Comparison of ENCODE assay signal across 34 cellular contexts in the genomic region with DNA sequence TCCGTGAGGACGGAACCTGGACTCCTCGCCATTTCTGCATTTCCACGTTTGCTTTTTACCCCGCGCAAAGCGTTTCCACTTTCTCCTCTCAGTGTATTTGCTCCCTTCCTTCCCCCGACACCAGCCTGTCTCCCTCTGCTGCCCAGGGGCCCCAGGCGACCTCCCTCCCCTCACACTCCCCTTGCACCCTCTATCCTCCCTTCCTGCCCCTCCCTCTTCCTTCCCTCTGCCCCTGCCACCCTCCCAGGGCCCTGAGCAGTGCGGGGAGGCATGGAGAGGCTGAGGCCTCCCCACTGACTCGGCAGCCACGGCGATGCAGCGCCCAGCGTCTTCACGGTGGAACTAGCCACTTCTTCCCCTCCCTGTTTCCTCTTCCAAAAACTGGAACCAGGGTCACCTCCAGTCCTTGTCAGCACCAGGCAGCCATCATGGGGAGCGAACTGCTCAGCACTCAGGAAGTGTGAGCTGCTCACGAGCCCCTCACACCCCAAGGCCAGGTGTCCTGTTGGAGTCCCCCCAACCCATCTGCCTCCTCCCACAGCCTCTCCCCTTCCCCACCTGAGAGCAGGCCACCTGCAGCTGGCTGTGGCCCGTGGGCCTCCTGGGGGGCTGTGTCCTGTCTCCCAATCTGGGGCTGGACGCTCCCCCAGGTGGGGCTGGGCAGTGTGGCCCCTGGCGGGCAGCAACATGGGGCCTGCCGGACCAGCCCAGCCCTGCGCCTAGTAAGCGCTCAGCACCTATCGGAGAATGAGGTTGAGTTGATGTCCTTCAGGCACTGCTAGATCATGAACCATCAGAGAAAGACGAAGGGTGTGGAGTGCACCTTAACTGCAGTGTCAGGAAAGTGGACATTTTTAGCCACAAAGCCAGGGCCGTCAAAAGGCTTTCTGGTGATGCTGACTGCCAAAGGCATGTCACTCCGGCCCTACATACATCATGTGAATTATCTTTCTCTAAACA. TPM values are rescaled to one million over a fixed set of nuclear protein-coding genes. Genes with fewer than 3 reads are reported as not detected.
DNase-seq lines count a peak whose midpoint lies in the region; ATAC-seq, FAIRE-seq and TF ChIP-seq lines count a peak whose summit lies in the region.
"Had no signal": no experiment of that assay in that cellular context is flagged by ENCODE, and none has a peak within 500 bp of the region (broad histone marks: within the 10 kb centered on the region; RNA-seq: fewer than 3 reads in every experiment).

No MANE protein-coding gene starts in this region.

- H3K27me3 ChIP-seq in heart right ventricle (peaks cover 0 to 4% (median 0%) of the 10 kb centered on the region in 7 donors), psoas muscle (ENCODE audit: insufficient read depth in 3 of 3, low read length in 2 of 3) (no peaks in the 10 kb centered on the region), thyroid gland (no peaks in the 10 kb centered on the region)
- H3K27me3 ChIP-seq: uterus had no signal

- 69 to 73% methylated on average over 28 of the region's 28 CpGs for WGBS in heart right ventricle, 2 donors
- WGBS in psoas muscle, 3 donors, result 74 to 77% (median 76%) methylated on average over 28 of the region's 28 CpGs
- 75 to 76% methylated on average over 24 to 27 of the region's 28 CpGs for WGBS in thyroid gland, 2 donors

- peaks cover 41% of the 10 kb centered on the region for H3K27me3 Mint-ChIP-seq in stimulated activated naive CD8-positive, alpha-beta T cell treated with anti-CD3 and anti-CD28 coated beads, Interleukin-15, amount 100 ng/mL, for 72 hours

- H3K27ac ChIP-seq in heart right ventricle (peak overlapping the region in 7 of 10 donors; percentile 0 to 69 (median 35)), psoas muscle (peak overlapping the region; percentile 23), kidney (ENCODE audit: low read depth in 2 of 2, low read length in 2 of 2) (no peak overlapping the region), thyroid gland (no peak overlapping the region)
- H3K27ac ChIP-seq: left lung, uterus had no signal

- intact Hi-C loops in heart right ventricle (cut with DNase I) (no loop called here), psoas muscle (cut with DNase I) (no loop called here), kidney (cut with DNase I) (no loop called here), thyroid gland (cut with DNase I) (no loop called here)

- no peak for DNase-seq in stimulated activated naive CD8-positive, alpha-beta T cell treated with anti-CD3 and anti-CD28 coated beads, Interleukin-15, amount 100 ng/mL, for 72 hours
- no peak for DNase-seq in stimulated activated naive CD8-positive, alpha-beta T cell treated with anti-CD3 and anti-CD28 coated beads, Interleukin-15, Interleukin-2, amounts not matched to agents 100 U/mL and 50 U/mL, for 24 hours
- DNase-seq in heart right ventricle (no peak), psoas muscle (no peak), DMS153 (lab: John Stamatoyannopoulos, UW) (no peak), NAMALWA (ENCODE audit: low spot score) (no peak), kidney (no peak), thyroid gland (no peak)
- DNase-seq: activated CD4-positive, alpha-beta memory T cell treated with anti-CD3 and anti-CD28 coated beads for 36 hours; activated CD4-positive, CD25-positive, alpha-beta regulatory T cell; activated effector memory CD4-positive, alpha-beta T cell treated with Interleukin-2 at 50 U/mL for 16 hours; activated T-cell treated with anti-CD3 and anti-CD28 coated beads for 4 hours; amygdala; CD8-positive, alpha-beta memory T cell; DMS 273 treated with DMSO at 0.1 percent for 48 hours; effector CD8-positive, alpha-beta T cell; EL; left lung; NCI-H1092; NCI-H187; NCI-H2171 treated with DMSO at 0.1 percent for 48 hours; NCI-H524; nucleus accumbens; SK-N-SH; stimulated activated CD4-positive, alpha-beta T cell treated with anti-CD3 and anti-CD28 coated beads, Interleukin-15, amount 100 ng/mL, for 24 hours; stimulated activated CD4-positive, alpha-beta T cell treated with anti-CD3 and anti-CD28 coated beads, Interleukin-4, amount 100 ng/mL, for 4 hours; uterus had no signal

- no peak overlapping the region for H3K4me3 Mint-ChIP-seq in stimulated activated naive CD8-positive, alpha-beta T cell treated with anti-CD3 and anti-CD28 coated beads, Interleukin-15, amount 100 ng/mL, for 72 hours
- H3K4me3 Mint-ChIP-seq: activated CD4-positive, alpha-beta memory T cell treated with anti-CD3 and anti-CD28 coated beads for 36 hours; CD8-positive, alpha-beta memory T cell; T-helper 1 cell treated with Interleukin-12 subunit alpha and Interleukin-12 subunit beta and Interleukin-4 antibody, amounts not matched to agents 30 μg/mL and 1 μg/mL, for 36 hours had no signal

- no peak for FAIRE-seq in kidney (lab: Jason Lieb, UNC)
- FAIRE-seq: bronchial epithelial cell, GM18507, H54 had no signal

- H3K4me3 ChIP-seq in heart right ventricle, result no peak overlapping the region
- H3K4me3 ChIP-seq in psoas muscle, result no peak overlapping the region
- no peak overlapping the region for H3K4me3 ChIP-seq in kidney (ENCODE audit: low read length in 2 of 2)
- H3K4me3 ChIP-seq in thyroid gland (replicated peaks in 1 of 3), result no peak overlapping the region
- H3K4me3 ChIP-seq: left lung, uterus had no signal

- H3K27ac Mint-ChIP-seq in stimulated activated naive CD8-positive, alpha-beta T cell treated with anti-CD3 and anti-CD28 coated beads, Interleukin-15, amount 100 ng/mL, for 72 hours, result no peak overlapping the region
- H3K27ac Mint-ChIP-seq: activated CD4-positive, alpha-beta memory T cell treated with anti-CD3 and anti-CD28 coated beads for 36 hours; activated naive CD4-positive, alpha-beta T cell treated with anti-CD3 and anti-CD28 coated beads, Interleukin-2, amount 50 U/mL, for 72 hours; CD8-positive, alpha-beta memory T cell; T-helper 1 cell treated with Interleukin-12 subunit alpha and Interleukin-12 subunit beta and Interleukin-4 antibody, amounts not matched to agents 30 μg/mL and 1 μg/mL, for 36 hours had no signal

- no peak overlapping the region for H3K9ac ChIP-seq in kidney (ENCODE audit: low read length in 2 of 2)
- H3K9ac ChIP-seq: SK-N-SH had no signal

- no peaks in the 10 kb centered on the region for H3K9me3 Mint-ChIP-seq in stimulated activated naive CD8-positive, alpha-beta T cell treated with anti-CD3 and anti-CD28 coated beads, Interleukin-15, amount 100 ng/mL, for 72 hours
- H3K9me3 Mint-ChIP-seq: CD8-positive, alpha-beta memory T cell; T-helper 1 cell treated with Interleukin-12 subunit alpha and Interleukin-12 subunit beta and Interleukin-4 antibody, amounts not matched to agents 30 μg/mL and 1 μg/mL, for 36 hours had no signal

- H3K36me3 ChIP-seq in heart right ventricle (no peaks in the 10 kb centered on the region), psoas muscle (ENCODE audit: insufficient read depth in 1 of 2, low read depth in 1 of 2) (peaks cover 0 to 13% of the 10 kb centered on the region in 2 donors), kidney (ENCODE audit: control insufficient read depth in 1 of 2, insufficient read depth in 2 of 2, low read length in 2 of 2) (no peaks in the 10 kb centered on the region), thyroid gland (no peaks in the 10 kb centered on the region)
- H3K36me3 ChIP-seq: left lung, uterus had no signal

- peaks cover 0 to 1% (median 0%) of the 10 kb centered on the region in 11 donors for H3K9me3 ChIP-seq in heart right ventricle
- peaks cover 1% of the 10 kb centered on the region for H3K9me3 ChIP-seq in psoas muscle
- H3K9me3 ChIP-seq in kidney (ENCODE audit: control insufficient read depth in 1 of 2, low read length in 2 of 2), result no peaks in the 10 kb centered on the region
- H3K9me3 ChIP-seq in thyroid gland, result no peaks in the 10 kb centered on the region
- H3K9me3 ChIP-seq: SK-N-SH, uterus had no signal

- H3K4me1 ChIP-seq in heart right ventricle, result peaks cover 0 to 63% (median 6%) of the 10 kb centered on the region in 9 donors
- peaks cover 32% of the 10 kb centered on the region for H3K4me1 ChIP-seq in psoas muscle
- no peaks in the 10 kb centered on the region for H3K4me1 ChIP-seq in kidney (ENCODE audit: control insufficient read depth in 1 of 2, insufficient read depth in 1 of 2, low read depth in 1 of 2, low read length in 2 of 2)
- H3K4me1 ChIP-seq in thyroid gland, result peaks cover 0 to under 1% of the 10 kb centered on the region in 2 donors
- H3K4me1 ChIP-seq: left lung, uterus had no signal

- TF ChIP-seq CTCF in heart right ventricle (IDR thresholded peaks at IDR 0.05) (no peak), psoas muscle (IDR thresholded peaks at IDR 0.05) (no peak), kidney (IDR thresholded peaks at IDR 0.05; ENCODE audit: borderline replicate concordance, extremely low read depth, insufficient read depth) (no peak), thyroid gland (IDR thresholded peaks at IDR 0.05) (no peak)

- no peaks in the 10 kb centered on the region for H3K4me1 Mint-ChIP-seq in stimulated activated naive CD8-positive, alpha-beta T cell treated with anti-CD3 and anti-CD28 coated beads, Interleukin-15, amount 100 ng/mL, for 72 hours
- H3K4me1 Mint-ChIP-seq: CD8-positive, alpha-beta memory T cell had no signal

- peak; percentile 33 for ATAC-seq in stimulated activated naive CD8-positive, alpha-beta T cell treated with anti-CD3 and anti-CD28 coated beads, Interleukin-15, amount 100 ng/mL, for 72 hours
- no peak for ATAC-seq in stimulated activated naive CD8-positive, alpha-beta T cell treated with anti-CD3 and anti-CD28 coated beads, Interleukin-15, Interleukin-2, amounts not matched to agents 100 U/mL and 50 U/mL, for 24 hours
- ATAC-seq in heart right ventricle, result peak in 4 of 8 donors; percentile 5 to 33 (median 22)
- peak in 2 of 4 donors; percentile 10 to 20 for ATAC-seq in psoas muscle
- ATAC-seq: activated naive CD4-positive, alpha-beta T cell treated with anti-CD3 and anti-CD28 coated beads, Interleukin-2, amount 50 U/mL, for 72 hours; left lung had no signal

- TF ChIP-seq POLR2A in thyroid gland (IDR thresholded peaks at IDR 0.05), result no peak

RNA-seq across cellular contexts. Expression of a gene that starts 17.5 kb away (rescaled TPM):
- total RNA-seq in heart right ventricle (10 to 100 TPM; 13.0 to 26.3 (median 18.6) TPM), psoas muscle (10 to 100 TPM; 12.9 to 96.2 (median 20.6) TPM), kidney (0.31 TPM), thyroid gland (1 to 10 TPM; 2.0 to 4.0 (median 2.6) TPM)
- polyA plus RNA-seq in heart right ventricle (1 to 10 TPM; 8.9 to 9.8 TPM), psoas muscle (10 to 100 TPM in 2 of 3 donors, 1 to 10 TPM in 1; 3.2 to 63.4 (median 33.3) TPM), kidney (ENCODE audit: insufficient read depth, low read depth, low replicate concordance) (4.8 TPM)
- total RNA-seq: activated CD4-positive, alpha-beta memory T cell treated with anti-CD3 and anti-CD28 coated beads for 36 hours; activated naive CD4-positive, alpha-beta T cell treated with anti-CD3 and anti-CD28 coated beads, Interleukin-2, amount 50 U/mL, for 72 hours; bronchial epithelial cell; CD8-positive, alpha-beta memory T cell; epithelial cell of proximal tubule; HT1080 had no signal
- polyA plus RNA-seq: CD8-positive, alpha-beta memory T cell had no signal

Comparison
In these comparisons a context has a peak if more than half of its experiments do, and no peak if none do; other contexts are left out.
1. H3K27ac ChIP-seq: peak in heart right ventricle (7 of 10) and psoas muscle (single experiment); none in kidney (0 of 2) and thyroid gland (0 of 3).